9 cellular contexts compared by ENCODE assay signal in genomic region chr11:62842171-62842717, GRCh38. TPM values are rescaled to one million over a fixed set of nuclear protein-coding genes. Genes with fewer than 3 reads are reported as not detected.
DNase-seq lines count a peak whose midpoint lies in the region; ATAC-seq and TF ChIP-seq lines count a peak whose summit lies in the region.
"Had no signal": no experiment of that assay in that cellular context is flagged by ENCODE, and none has a peak within 500 bp of the region (broad histone marks: within the 10 kb centered on the region; RNA-seq: fewer than 3 reads in every experiment).

No MANE protein-coding gene starts in this region.

- no peaks in the 10 kb centered on the region for H3K9me3 Mint-ChIP-seq in activated naive CD4-positive, alpha-beta T cell treated with anti-CD3 and anti-CD28 coated beads, Interleukin-2, amount 50 U/mL, for 72 hours

- CTCF ChIA-PET in BJ (lab: Yijun Ruan, JAX), result interaction anchor here (1.0 to 1.6 kb wide), 2 partner anchors 21 to 39 kb away, joined by 3 to 6 read pairs; partner anchors contain the start of gene SLC3A2

- peaks cover 9% of the 10 kb centered on the region for H3K4me1 ChIP-seq in iPS-18a (ENCODE audit: control insufficient read depth, low read depth, low read length)

- TF ChIP-seq CTCF in BJ (IDR thresholded peaks at IDR 0.05; ENCODE audit: insufficient read depth, low read depth, low read length) (no peak), LNCaP clone FGC (IDR thresholded peaks at IDR 0.05; ENCODE audit: control insufficient read depth, extremely low read depth, insufficient read depth) (no peak)

- no peaks in the 10 kb centered on the region for H3K9me3 ChIP-seq in iPS-18a (ENCODE audit: control insufficient read depth, low read depth, low read length)

- H3K27me3 ChIP-seq in BJ (ENCODE audit: control insufficient read depth, insufficient read depth, low read length), result no peaks in the 10 kb centered on the region
- H3K27me3 ChIP-seq in iPS-18a (ENCODE audit: control insufficient read depth, insufficient read depth, low read length), result no peaks in the 10 kb centered on the region

- no peak for DNase-seq in BJ (ENCODE audit: low read depth)
- DNase-seq in LNCaP clone FGC (ENCODE audit: low read depth), result no peak
- DNase-seq in activated naive CD4-positive, alpha-beta T cell treated with anti-CD3 and anti-CD28 coated beads, Interleukin-2, amount 50 U/mL, for 72 hours (ENCODE audit: low spot score in 2 of 2), result peak; percentile 46 to 75
- peak; percentile 52 for DNase-seq in stimulated activated CD4-positive, alpha-beta T cell treated with anti-CD3 and anti-CD28 coated beads, Interleukin-1b, Interleukin-23, amount 100 ng/mL, for 48 hours
- no peak for DNase-seq in LoVo (ENCODE audit: low spot score)
- DNase-seq in NCI-H1436 (lab: John Stamatoyannopoulos, UW), result no peak

- H3K27ac ChIP-seq in iPS-18a (ENCODE audit: low read length), result peak overlapping the region; percentile 100

- H3K4me3 ChIP-seq in BJ (ENCODE audit: low read depth, low read length), result peak overlapping the region; percentile 34
- H3K4me3 ChIP-seq in LNCaP clone FGC (ENCODE audit: low read depth, low read length), result peak overlapping the region; percentile 34
- peak overlapping the region; percentile 72 for H3K4me3 ChIP-seq in iPS-18a (ENCODE audit: low read length)

- peak overlapping the region; percentile 95 for H3K9ac ChIP-seq in iPS-18a (ENCODE audit: low read length)

- H3K27ac Mint-ChIP-seq in activated naive CD4-positive, alpha-beta T cell treated with anti-CD3 and anti-CD28 coated beads, Interleukin-2, amount 50 U/mL, for 72 hours, result no peak overlapping the region

- no peaks in the 10 kb centered on the region; the same call in 1 of the 2 replicates for H3K36me3 ChIP-seq in BJ (ENCODE audit: control insufficient read depth, insufficient read depth, low read length)
- peaks cover 4% of the 10 kb centered on the region for H3K36me3 ChIP-seq in iPS-18a (ENCODE audit: control insufficient read depth, low read depth, low read length)

- H3K36me3 Mint-ChIP-seq in activated naive CD4-positive, alpha-beta T cell treated with anti-CD3 and anti-CD28 coated beads, Interleukin-2, amount 50 U/mL, for 72 hours, result peaks cover 18 to 19% of the 10 kb centered on the region in 2 donors

- POLR2A ChIA-PET in BJ (lab: Charles Lee), result interaction anchor here (0.6 to 2.0 kb wide), 5 partner anchors 8 to 139 kb away, joined by 3 to 23 read pairs (median 8); partner anchors contain the start of genes STX5 and TEX54

- ATAC-seq in activated naive CD4-positive, alpha-beta T cell treated with anti-CD3 and anti-CD28 coated beads, Interleukin-2, amount 50 U/mL, for 72 hours, result no peak
- no peak for ATAC-seq in GM21360 (IDR thresholded peaks at IDR 0.05; ENCODE audit: unreplicated experiment)

RNA-seq across cellular contexts. Expression of gene WDR74, which starts 2.9 kb away (rescaled TPM):
- 24.4 and 37.9 TPM in 2 replicates for polyA plus RNA-seq in BJ (2011; rRNA removed)
- 34.9 and 42.0 TPM in 2 replicates for polyA minus RNA-seq in BJ (2011; rRNA and poly(A)+ RNA removed)
- total RNA-seq in activated naive CD4-positive, alpha-beta T cell treated with anti-CD3 and anti-CD28 coated beads, Interleukin-2, amount 50 U/mL, for 72 hours, result 100 to 1,000 TPM in 1 of 2 donors, 10 to 100 TPM in 1; 87.2 to 105 TPM

RNA-seq across cellular contexts. Expression of gene TEX54, which starts 9.6 kb away (rescaled TPM):
- polyA plus RNA-seq in BJ (2011; rRNA removed), result not detected in 2 replicates
- polyA minus RNA-seq in BJ (2011; rRNA and poly(A)+ RNA removed), result not detected in 2 replicates
- under 1 TPM in 1 of 2 donors, not detected in 1; 0.70 TPM for total RNA-seq in activated naive CD4-positive, alpha-beta T cell treated with anti-CD3 and anti-CD28 coated beads, Interleukin-2, amount 50 U/mL, for 72 hours
- total RNA-seq: dermis microvascular lymphatic vessel endothelial cell had no signal

RNA-seq across cellular contexts. Expression of gene STX5, which starts 10.4 kb away (rescaled TPM):
- 61.5 and 76.6 TPM in 2 replicates for polyA plus RNA-seq in BJ (2011; rRNA removed)
- 44.5 and 67.7 TPM in 2 replicates for polyA minus RNA-seq in BJ (2011; rRNA and poly(A)+ RNA removed)
- total RNA-seq in activated naive CD4-positive, alpha-beta T cell treated with anti-CD3 and anti-CD28 coated beads, Interleukin-2, amount 50 U/mL, for 72 hours, result 10 to 100 TPM; 23.0 to 61.3 TPM

RNA-seq across cellular contexts. Expression of gene NXF1, which starts 37.0 kb away (rescaled TPM):
- polyA plus RNA-seq in BJ (2011; rRNA removed), result 37.8 and 51.0 TPM in 2 replicates
- 23.9 and 30.7 TPM in 2 replicates for polyA minus RNA-seq in BJ (2011; rRNA and poly(A)+ RNA removed)
- total RNA-seq in activated naive CD4-positive, alpha-beta T cell treated with anti-CD3 and anti-CD28 coated beads, Interleukin-2, amount 50 U/mL, for 72 hours, result 100 to 1,000 TPM; 104 to 132 TPM

RNA-seq across cellular contexts. Expression of gene SLC3A2, which starts 38.5 kb away (rescaled TPM):
- polyA plus RNA-seq in BJ (2011; rRNA removed), result 394 and 535 TPM in 2 replicates
- polyA minus RNA-seq in BJ (2011; rRNA and poly(A)+ RNA removed), result 156 and 232 TPM in 2 replicates
- 100 to 1,000 TPM; 295 to 308 TPM for total RNA-seq in activated naive CD4-positive, alpha-beta T cell treated with anti-CD3 and anti-CD28 coated beads, Interleukin-2, amount 50 U/mL, for 72 hours

Comparison
In these comparisons a context has a peak if more than half of its experiments do, and no peak if none do; other contexts are left out.
1. DNase-seq: peak in activated naive CD4-positive, alpha-beta T cell treated with anti-CD3 and anti-CD28 coated beads, Interleukin-2, amount 50 U/mL, for 72 hours (2 of 2) and stimulated activated CD4-positive, alpha-beta T cell treated with anti-CD3 and anti-CD28 coated beads, Interleukin-1b, Interleukin-23, amount 100 ng/mL, for 48 hours (single experiment); none in BJ (single experiment), LNCaP clone FGC (single experiment), LoVo (single experiment) and NCI-H1436 (single experiment).
2. Peak in every context shown above with its lines, with median percentiles within 50 percentile points of each other: H3K4me3 ChIP-seq.